In genomic region chr13:47175172-47175806, GRCh38 we compare ENCODE assay signal across 14 cellular contexts.
DNase-seq lines count a peak whose midpoint lies in the region; ATAC-seq, FAIRE-seq and TF ChIP-seq lines count a peak whose summit lies in the region.
"Had no signal": no experiment of that assay in that cellular context is flagged by ENCODE, and none has a peak within 500 bp of the region (broad histone marks: within the 10 kb centered on the region; RNA-seq: fewer than 3 reads in every experiment).

No MANE protein-coding gene starts in this region.

- peak overlapping the region; percentile 70 for H3K4me2 ChIP-seq in skeletal muscle satellite cell (ENCODE audit: low read length)

- no peaks in the 10 kb centered on the region for H3K36me3 ChIP-seq in skeletal muscle satellite cell (ENCODE audit: insufficient read depth, low read length)
- H3K36me3 ChIP-seq: SJSA1, stomach had no signal

- no peak for DNase-seq in H54 (ENCODE audit: insufficient read length, low spot score)
- peak; percentile 83 for DNase-seq in fibroblast of peridontal ligament (ENCODE audit: extremely low read depth)
- no peak for DNase-seq in GM19240 (ENCODE audit: insufficient read length, low spot score)
- no peak for DNase-seq in hippocampal formation (lab: John Stamatoyannopoulos, UW)
- DNase-seq: activated CD4-positive, alpha-beta T cell treated with anti-CD3 and anti-CD28 coated beads, Interleukin-2, amount 50 U/mL, for 4 hours; endodermal cell; immature natural killer cell; stimulated activated CD4-positive, alpha-beta T cell treated with anti-CD3 and anti-CD28 coated beads, Interleukin-1b, Interleukin-23, amount 100 ng/mL, for 48 hours; stomach had no signal

- no peaks in the 10 kb centered on the region for H3K9me3 ChIP-seq in skeletal muscle satellite cell (replicated peaks; ENCODE audit: low read length)
- H3K9me3 ChIP-seq: SJSA1, stomach had no signal

- no peak for ATAC-seq in GM21786 (IDR thresholded peaks at IDR 0.05; ENCODE audit: unreplicated experiment)
- no peak for ATAC-seq in GM18867 (IDR thresholded peaks at IDR 0.05; ENCODE audit: unreplicated experiment)

- H3K4me1 ChIP-seq in skeletal muscle satellite cell (ENCODE audit: control insufficient read depth, insufficient read depth, low read length): peaks cover 16% of the 10 kb centered on the region
- H3K4me1 ChIP-seq: stomach had no signal

- no peaks in the 10 kb centered on the region for H3K27me3 ChIP-seq in skeletal muscle satellite cell (ENCODE audit: control insufficient read depth, insufficient read depth, low read length)
- H3K27me3 ChIP-seq: SJSA1, stomach had no signal

- peak; percentile 23 for FAIRE-seq in H54 (lab: Jason Lieb, UNC)

- no peak for TF ChIP-seq POLR2A in H54 (IDR thresholded peaks at IDR 0.05; ENCODE audit: low read depth, low read length)

- no peak overlapping the region for H3K4me3 ChIP-seq in skeletal muscle satellite cell (ENCODE audit: low read length)
- H3K4me3 ChIP-seq: SJSA1, stomach had no signal

- H3K9ac ChIP-seq in skeletal muscle satellite cell (ENCODE audit: low read depth, low read length): no peak overlapping the region

TF ChIP-seq in PFSK-1, 5 proteins besides CTCF, POLR2A, EP300 and RAD21:
- TF ChIP-seq TAF1 (IDR thresholded peaks at IDR 0.05; ENCODE audit: borderline replicate concordance, insufficient read depth, low read length) (no peak), SIN3A (IDR thresholded peaks at IDR 0.05; ENCODE audit: borderline replicate concordance, insufficient read depth, low read length) (no peak), POLR2AphosphoS5 (IDR thresholded peaks at IDR 0.05; ENCODE audit: low read depth, low read length) (0 out of 2 replicates have a peak, but pooled peaks have one; percentile 20), REST (IDR thresholded peaks at IDR 0.05; ENCODE audit: insufficient read depth in 1 of 2, low read depth in 2 of 2, low read length in 2 of 2) (0 out of 4 replicates have a peak, but pooled peaks of 1 of the 2 experiments have one; percentile 36), FOXP2 (optimal IDR thresholded peaks at IDR 0.05; ENCODE audit: borderline replicate concordance, extremely low read depth, extremely low read length, insufficient read depth) (peak; percentile 32)
